In genomic region chr4:180615746-180616145, GRCh38 we compare ENCODE assay signal across 1 cellular context.
TF ChIP-seq lines count a peak whose summit lies in the region.

No MANE protein-coding gene starts in this region.

TF ChIP-seq in HepG2, 621 proteins besides CTCF, POLR2A, EP300 and RAD21 (continued from another document):
- no peak for TF ChIP-seq ZNF512B (CRISPR knock-in tag; IDR thresholded peaks at IDR 0.05; ENCODE audit: borderline replicate concordance)
